ENCODE assay signal across 8 cellular contexts in the genomic region with DNA sequence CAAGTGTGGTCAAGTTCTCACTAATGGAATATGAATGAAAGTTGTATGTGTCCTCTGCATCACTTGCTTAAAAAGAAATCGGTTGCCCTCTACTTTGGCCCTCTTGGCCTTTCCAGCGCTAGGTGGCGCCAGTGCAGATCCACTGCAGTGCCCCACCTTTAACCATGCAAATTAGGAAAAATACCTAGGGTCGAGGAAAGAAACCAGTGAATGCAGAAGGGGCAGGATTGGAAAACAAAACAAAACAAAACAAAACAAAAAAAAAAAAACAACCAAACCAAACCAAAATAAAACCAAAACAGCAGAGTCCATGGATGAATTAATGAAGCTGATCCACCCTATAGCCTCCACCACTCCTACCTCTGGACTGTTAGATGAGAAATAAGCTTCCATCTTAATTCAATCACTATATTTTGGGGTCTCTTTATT. TPM values are rescaled to one million over a fixed set of nuclear protein-coding genes. Genes with fewer than 3 reads are reported as not detected.
DNase-seq lines count a peak whose midpoint lies in the region; ATAC-seq, FAIRE-seq and TF ChIP-seq lines count a peak whose summit lies in the region.

No MANE protein-coding gene starts in this region.

- DNase-seq in A549 (ENCODE audit: low read depth in 1 of 2, low spot score in 1 of 2) (peak; percentile 28 to 75), GM18507 (ENCODE audit: extremely low spot score, insufficient read length, low read depth) (no peak), NCI-H69 (lab: John Stamatoyannopoulos, UW) (peak; percentile 80), H1 (ENCODE audit: low read depth in 1 of 2, low spot score in 2 of 2) (peak in 1 of 2 experiments; percentile 87), naive B cell (peak; percentile 70)
- DNase-seq in activated CD8-positive, alpha-beta T cell treated with anti-CD3 and anti-CD28 coated beads for 36 hours: peak; percentile 92
- DNase-seq in stimulated activated effector memory CD8-positive, alpha-beta T cell treated with anti-CD3 and anti-CD28 coated beads, Interleukin-12 subunit alpha, Interleukin-12 subunit beta, amount 100 ng/mL, for 72 hours (ENCODE audit: low spot score in 2 of 2): peak; percentile 69 to 88

- H3K27ac ChIP-seq in A549 (peak overlapping the region; percentile 0 to 10; a peak in 2 of 6 replicates), H1 (ENCODE audit: low read depth, low read length) (no peak overlapping the region)

- TF ChIP-seq POLR2A in A549 (IDR thresholded peaks at IDR 0.05; ENCODE audit: low read length) (no peak), H1 (IDR thresholded peaks at IDR 0.05; ENCODE audit: control extremely low read depth in 1 of 2, low read depth in 2 of 2, low read length in 2 of 2) (no peak)

- H3K4ac ChIP-seq in H1 (replicated peaks; ENCODE audit: insufficient read length, low read depth, low read length): no peak overlapping the region

- peaks cover 23% of the 10 kb centered on the region for H3K4me1 Mint-ChIP-seq in activated CD8-positive, alpha-beta T cell treated with anti-CD3 and anti-CD28 coated beads for 36 hours (ENCODE audit: low read depth)
- peaks cover 20 to 44% (median 33%) of the 10 kb centered on the region in 3 donors for H3K4me1 Mint-ChIP-seq in naive B cell
- H3K4me1 Mint-ChIP-seq in stimulated activated effector memory CD8-positive, alpha-beta T cell treated with anti-CD3 and anti-CD28 coated beads, Interleukin-12 subunit alpha, Interleukin-12 subunit beta, amount 100 ng/mL, for 72 hours: peaks cover 47% of the 10 kb centered on the region

- no peak overlapping the region for H2BK12ac ChIP-seq in H1 (ENCODE audit: low read depth, low read length)

- peak overlapping the region; percentile 3; the same call in 2 of the 3 replicates for H3K4me2 ChIP-seq in A549
- peak overlapping the region in 1 of 2 experiments; percentile 25; a peak in 1 of 4 replicates for H3K4me2 ChIP-seq in H1 (ENCODE audit: insufficient read depth in 1 of 2, low read depth in 2 of 2, low read length in 2 of 2)

- H3K27me3 Mint-ChIP-seq in activated CD8-positive, alpha-beta T cell treated with anti-CD3 and anti-CD28 coated beads for 36 hours: peaks cover 2% of the 10 kb centered on the region
- H3K27me3 Mint-ChIP-seq in naive B cell: no peaks in the 10 kb centered on the region

- CTCF ChIA-PET in A549 (lab: Yijun Ruan, JAX) (interaction anchor here (0.5 to 12.6 kb wide), 51 partner anchors 12 to 1114 kb away, joined by 3 to 259 read pairs (median 4); a partner anchor contains a TSS), H1 (lab: Charles Lee; ENCODE audit: partially characterized antibody) (interaction anchor here (0.6 to 7.8 kb wide), 31 partner anchors 9 to 571 kb away, joined by 3 to 90 read pairs (median 3); a partner anchor contains a TSS)
- CTCF ChIA-PET in activated CD8-positive, alpha-beta T cell treated with anti-CD3 and anti-CD28 coated beads for 36 hours (lab: Charles Lee): interaction anchor here (0.6 to 12.7 kb wide), 40 partner anchors 11 to 452 kb away, joined by 3 to 218 read pairs (median 6); a partner anchor contains a TSS

- no peaks in the 10 kb centered on the region for H3K9me3 ChIP-seq in A549
- no peaks in the 10 kb centered on the region for H3K9me3 ChIP-seq in H1 (ENCODE audit: insufficient read depth in 2 of 2, low read depth in 1 of 2, low read length in 1 of 2)

- H3K79me2 ChIP-seq in H1 (ENCODE audit: control insufficient read depth in 1 of 2, insufficient read depth in 2 of 2, low read length in 2 of 2): no peaks in the 10 kb centered on the region

- no peak overlapping the region for H3K56ac ChIP-seq in H1 (replicated peaks; ENCODE audit: insufficient read length, low read depth, low read length)

- peaks cover 7% of the 10 kb centered on the region for H3K36me3 Mint-ChIP-seq in activated CD8-positive, alpha-beta T cell treated with anti-CD3 and anti-CD28 coated beads for 36 hours (ENCODE audit: low read depth)
- peaks cover 0 to 4% of the 10 kb centered on the region in 2 donors for H3K36me3 Mint-ChIP-seq in naive B cell
- H3K36me3 Mint-ChIP-seq in stimulated activated effector memory CD8-positive, alpha-beta T cell treated with anti-CD3 and anti-CD28 coated beads, Interleukin-12 subunit alpha, Interleukin-12 subunit beta, amount 100 ng/mL, for 72 hours: peaks cover 23% of the 10 kb centered on the region

- H3K4me1 ChIP-seq in A549: peaks cover 32% of the 10 kb centered on the region
- peaks cover 0 to 3% (median 1%) of the 10 kb centered on the region in 4 experiments; a peak in 4 of 7 replicates for H3K4me1 ChIP-seq in H1 (replicated peaks in 1 of 4; ENCODE audit: control insufficient read depth in 3 of 4, insufficient read depth in 4 of 4, low read length in 3 of 4)

- POLR2A ChIA-PET in A549 (lab: Yijun Ruan, JAX): no interaction called here
- POLR2A ChIA-PET in activated CD8-positive, alpha-beta T cell treated with anti-CD3 and anti-CD28 coated beads for 36 hours (lab: Charles Lee): interaction anchor here (0.8 to 7.3 kb wide), 14 partner anchors 11 to 245 kb away, joined by 3 to 65 read pairs (median 7); a partner anchor contains a TSS
- POLR2A ChIA-PET in H1 (lab: Charles Lee; ENCODE audit: partially characterized antibody): interaction anchor here (0.9 to 1.3 kb wide), 3 partner anchors 12 to 240 kb away, joined by 3 to 7 read pairs (median 3); a partner anchor contains a TSS

- TF ChIP-seq EP300 in A549 (IDR thresholded peaks at IDR 0.05): no peak
- no peak for TF ChIP-seq EP300 in H1 (IDR thresholded peaks at IDR 0.05; ENCODE audit: borderline replicate concordance in 1 of 2, low read depth in 2 of 2, low read length in 2 of 2)

- H3K79me1 ChIP-seq in H1 (ENCODE audit: low read depth, low read length): no peaks in the 10 kb centered on the region

- no peak overlapping the region for H3K14ac ChIP-seq in H1 (ENCODE audit: insufficient read length)

- H3K27ac Mint-ChIP-seq in activated CD8-positive, alpha-beta T cell treated with anti-CD3 and anti-CD28 coated beads for 36 hours: no peak overlapping the region
- no peak overlapping the region for H3K27ac Mint-ChIP-seq in naive B cell
- H3K27ac Mint-ChIP-seq in stimulated activated effector memory CD8-positive, alpha-beta T cell treated with anti-CD3 and anti-CD28 coated beads, Interleukin-12 subunit alpha, Interleukin-12 subunit beta, amount 100 ng/mL, for 72 hours: no peak overlapping the region

- no peak overlapping the region for H3K9ac ChIP-seq in H1 (replicated peaks in 1 of 4; ENCODE audit: extremely low read depth in 1 of 4, low read depth in 3 of 4, low read length in 3 of 4)

- 0 out of 6 replicates have a peak, but pooled peaks of 1 of the 2 experiments have one; percentile 10 for ATAC-seq in A549
- no peak for ATAC-seq in activated CD8-positive, alpha-beta T cell treated with anti-CD3 and anti-CD28 coated beads for 36 hours
- ATAC-seq in naive B cell (ENCODE audit: low read depth in 2 of 2): no peak
- ATAC-seq in stimulated activated effector memory CD8-positive, alpha-beta T cell treated with anti-CD3 and anti-CD28 coated beads, Interleukin-12 subunit alpha, Interleukin-12 subunit beta, amount 100 ng/mL, for 72 hours: no peak
- ATAC-seq in HG03045 (IDR thresholded peaks at IDR 0.05; ENCODE audit: unreplicated experiment): no peak

- no peak overlapping the region for H2AK5ac ChIP-seq in H1 (ENCODE audit: low read depth, low read length)

- H4K91ac ChIP-seq in H1 (replicated peaks; ENCODE audit: insufficient read length, low read length): no peak overlapping the region

- H3K27me3 ChIP-seq in H1 (replicated peaks in 1 of 4; ENCODE audit: control insufficient read depth in 3 of 4, extremely low read depth in 1 of 4, insufficient read depth in 3 of 4, low read length in 3 of 4): no peaks in the 10 kb centered on the region

- H2AFZ ChIP-seq in H1 (ENCODE audit: low read length): no peak overlapping the region

- H3K23ac ChIP-seq in H1 (ENCODE audit: insufficient read length): no peak overlapping the region

- H4K8ac ChIP-seq in H1 (ENCODE audit: extremely low read depth, insufficient read depth, low read length): no peak overlapping the region

- peak; percentile 76 to 85 for TF ChIP-seq RAD21 in A549 (conservative IDR thresholded peaks at IDR 0.05 in 1 of 2, IDR thresholded peaks at IDR 0.05 in 1 of 2)
- peak; percentile 65 to 75 for TF ChIP-seq RAD21 in H1 (IDR thresholded peaks at IDR 0.05 in 1 of 2, conservative IDR thresholded peaks at IDR 0.05 in 1 of 2; ENCODE audit: low read depth in 2 of 2, low read length in 2 of 2)

- intact Hi-C loops in activated CD8-positive, alpha-beta T cell treated with anti-CD3 and anti-CD28 coated beads for 36 hours (cut with micrococcal nuclease): loop anchor here (2.0 to 10.0 kb wide), 3 partner anchors 139 to 659 kb away; no protein-coding TSS in a partner anchor

- H2BK5ac ChIP-seq in H1 (ENCODE audit: low read depth, low read length): no peak overlapping the region

- H4K5ac ChIP-seq in H1 (ENCODE audit: insufficient read length, low read depth, low read length): no peak overlapping the region

- 1% methylated on average over 4 of the region's 4 CpGs for WGBS in A549 (ENCODE audit: missing lambda C conversion rate)
- WGBS in H1 (ENCODE audit: extremely low coverage in 1 of 2, insufficient coverage in 1 of 2, insufficient read length in 1 of 2, insufficient replicate concordance in 2 of 2, low coverage in 1 of 2, low lambda C conversion rate in 2 of 2, missing lambda C conversion rate in 1 of 2), 2 experiments: 5% methylated on average over 4 of the region's 4 CpGs; no CpG with 5 or more reads in 1 of the 2 experiments

- H3K18ac ChIP-seq in H1 (ENCODE audit: extremely low read depth, low read length): no peak overlapping the region

- H3K9me3 Mint-ChIP-seq in activated CD8-positive, alpha-beta T cell treated with anti-CD3 and anti-CD28 coated beads for 36 hours: no peaks in the 10 kb centered on the region
- peaks cover 0 to 13% (median 0%) of the 10 kb centered on the region in 7 donors for H3K9me3 Mint-ChIP-seq in naive B cell
- H3K9me3 Mint-ChIP-seq in stimulated activated effector memory CD8-positive, alpha-beta T cell treated with anti-CD3 and anti-CD28 coated beads, Interleukin-12 subunit alpha, Interleukin-12 subunit beta, amount 100 ng/mL, for 72 hours: no peaks in the 10 kb centered on the region

- TF ChIP-seq CTCF in A549 (IDR thresholded peaks at IDR 0.05): peak; percentile 88
- TF ChIP-seq CTCF in activated CD8-positive, alpha-beta T cell treated with anti-CD3 and anti-CD28 coated beads for 36 hours (IDR thresholded peaks at IDR 0.05): peak; percentile 89
- peak; percentile 77 to 84 (median 81) for TF ChIP-seq CTCF in H1 (IDR thresholded peaks at IDR 0.05; ENCODE audit: control extremely low read depth in 1 of 3, insufficient read depth in 1 of 3, low read depth in 1 of 3, low read length in 3 of 3)

- no peak overlapping the region for H2BK20ac ChIP-seq in H1 (ENCODE audit: low read length)

- H3K36me3 ChIP-seq in H1 (ENCODE audit: control insufficient read depth in 2 of 4, insufficient read depth in 4 of 4, low read length in 3 of 4): no peaks in the 10 kb centered on the region

- no peak overlapping the region for H2BK15ac ChIP-seq in H1 (ENCODE audit: low read length)

- no peak overlapping the region for H2BK120ac ChIP-seq in H1 (replicated peaks; ENCODE audit: low read depth, low read length)

- no peak overlapping the region for H3K4me3 Mint-ChIP-seq in activated CD8-positive, alpha-beta T cell treated with anti-CD3 and anti-CD28 coated beads for 36 hours
- no peak overlapping the region for H3K4me3 Mint-ChIP-seq in naive B cell
- H3K4me3 Mint-ChIP-seq in stimulated activated effector memory CD8-positive, alpha-beta T cell treated with anti-CD3 and anti-CD28 coated beads, Interleukin-12 subunit alpha, Interleukin-12 subunit beta, amount 100 ng/mL, for 72 hours: no peak overlapping the region

- H4K20me1 ChIP-seq in H1 (replicated peaks in 1 of 2; ENCODE audit: control insufficient read depth in 1 of 2, insufficient read depth in 2 of 2, low read length in 2 of 2): no peaks in the 10 kb centered on the region

- H3K23me2 ChIP-seq in H1 (ENCODE audit: low read depth, low read length): peaks cover 11% of the 10 kb centered on the region; the same call in 1 of the 2 replicates

- H3K4me3 ChIP-seq in A549 (no peak overlapping the region), H1 (ENCODE audit: extremely low read depth in 1 of 4, insufficient read depth in 2 of 4, low read depth in 3 of 4, low read length in 4 of 4) (no peak overlapping the region)

- FAIRE-seq in A549 (lab: Jason Lieb, UNC) (peak; percentile 13), GM18507 (lab: Jason Lieb, UNC) (peak; percentile 78), H1 (lab: Jason Lieb, UNC) (no peak)

RNA-seq across cellular contexts. Expression of a gene that starts 12.9 kb away (rescaled TPM):
- polyA plus RNA-seq in A549 (2011; rRNA removed): 58.8 and 59.6 TPM in 2 replicates
- 8.0 and 12.1 TPM in 2 replicates for polyA plus RNA-seq in A549 (2012; cell fraction: cytosol; rRNA removed)
- polyA plus RNA-seq in A549 (2012; cell fraction: nucleus; rRNA removed): 10.0 and 13.7 TPM in 2 replicates
- 57.0 to 60.3 TPM (median 58.3 TPM) in 3 replicates for polyA plus RNA-seq in A549 (2017; fragmentation: RNase III; extraction: RNeasy Plus Mini Kit Qiagen cat#74134 plus additional on column Dnase treatment)
- polyA minus RNA-seq in A549 (2011; rRNA and poly(A)+ RNA removed): 64.6 and 73.3 TPM in 2 replicates
- total RNA-seq in activated CD8-positive, alpha-beta T cell treated with anti-CD3 and anti-CD28 coated beads for 36 hours: 10 to 100 TPM; 62.3 to 63.8 TPM
- 44.5 and 45.5 TPM in 2 replicates for total RNA-seq in H1 (2021; fragmentation: NEBNext Ultra II Directional; extraction: Animal tissue kit (Norgen Biotek cat#: 25700))
- polyA plus RNA-seq in H1 (2011; rRNA removed): 7.4 and 8.3 TPM in 2 replicates
- 15.0 TPM for polyA plus RNA-seq in H1 (2011; cell fraction: cytosol; rRNA removed)
- polyA plus RNA-seq in H1 (2011; cell fraction: nucleus; rRNA removed): 12.6 TPM
- polyA plus RNA-seq in H1 (2012, experiment 1 of 2): 26.4 to 41.3 TPM (median 30.9 TPM) in 4 replicates
- polyA plus RNA-seq in H1 (2012, experiment 2 of 2): 10.4 TPM
- 55.6 TPM for polyA plus RNA-seq in H1 (2013, experiment 1 of 2)
- polyA plus RNA-seq in H1 (2013, experiment 2 of 2): 53.5 TPM
- polyA minus RNA-seq in H1 (2011; rRNA and poly(A)+ RNA removed): 49.8 and 54.2 TPM in 2 replicates
- polyA minus RNA-seq in H1 (2011; cell fraction: cytosol; rRNA and poly(A)+ RNA removed): 20.5 TPM
- polyA minus RNA-seq in H1 (2011; cell fraction: nucleus; rRNA and poly(A)+ RNA removed): 94.3 TPM
- 10 to 100 TPM; 42.8 to 80.8 (median 50.0) TPM for polyA plus RNA-seq in naive B cell (ENCODE audit: low read depth in 6 of 6)

RNA-seq across cellular contexts. Expression of a gene that starts 27.4 kb away (rescaled TPM):
- 29.8 and 33.3 TPM in 2 replicates for polyA plus RNA-seq in A549 (2011; rRNA removed)
- polyA plus RNA-seq in A549 (2012; cell fraction: cytosol; rRNA removed): 39.6 and 44.8 TPM in 2 replicates
- polyA plus RNA-seq in A549 (2012; cell fraction: nucleus; rRNA removed): 25.8 and 26.2 TPM in 2 replicates
- polyA plus RNA-seq in A549 (2017; fragmentation: RNase III; extraction: RNeasy Plus Mini Kit Qiagen cat#74134 plus additional on column Dnase treatment): 47.7 to 54.8 TPM (median 51.0 TPM) in 3 replicates
- 23.4 and 24.2 TPM in 2 replicates for polyA minus RNA-seq in A549 (2011; rRNA and poly(A)+ RNA removed)
- 100 to 1,000 TPM; 170 TPM for total RNA-seq in activated CD8-positive, alpha-beta T cell treated with anti-CD3 and anti-CD28 coated beads for 36 hours
- total RNA-seq in H1 (2021; fragmentation: NEBNext Ultra II Directional; extraction: Animal tissue kit (Norgen Biotek cat#: 25700)): 56.7 and 56.9 TPM in 2 replicates
- polyA plus RNA-seq in H1 (2011; rRNA removed): 17.2 and 20.8 TPM in 2 replicates
- polyA plus RNA-seq in H1 (2011; cell fraction: cytosol; rRNA removed): 21.3 TPM
- polyA plus RNA-seq in H1 (2011; cell fraction: nucleus; rRNA removed): 18.2 TPM
- 24.0 to 30.3 TPM (median 25.4 TPM) in 4 replicates for polyA plus RNA-seq in H1 (2012, experiment 1 of 2)
- 13.2 TPM for polyA plus RNA-seq in H1 (2012, experiment 2 of 2)
- 31.5 TPM for polyA plus RNA-seq in H1 (2013, experiment 1 of 2)
- 32.3 TPM for polyA plus RNA-seq in H1 (2013, experiment 2 of 2)
- polyA minus RNA-seq in H1 (2011; rRNA and poly(A)+ RNA removed): 17.7 and 21.3 TPM in 2 replicates
- polyA minus RNA-seq in H1 (2011; cell fraction: cytosol; rRNA and poly(A)+ RNA removed): 14.9 TPM
- polyA minus RNA-seq in H1 (2011; cell fraction: nucleus; rRNA and poly(A)+ RNA removed): 22.1 TPM
- 100 to 1,000 TPM; 161 to 190 (median 184) TPM for polyA plus RNA-seq in naive B cell (ENCODE audit: low read depth in 6 of 6)
